ENCODE assay signal across 2 cellular contexts in genomic region chr17:44634401-44634800, GRCh38. TPM values are rescaled to one million over a fixed set of nuclear protein-coding genes. Genes with fewer than 3 reads are reported as not detected.
"Had no signal": no experiment of that assay in that cellular context is flagged by ENCODE, and none has a peak within 500 bp of the region (broad histone marks: within the 10 kb centered on the region; RNA-seq: fewer than 3 reads in every experiment).

No MANE protein-coding gene starts in this region.

RNA-seq across cellular contexts. Expression of gene MEIOC, which starts 21.9 kb away (rescaled TPM):
- total RNA-seq: esophagus mucosa, T-helper 17 cell had no signal
